ENCODE assay signal across 31 cellular contexts in the genomic region with DNA sequence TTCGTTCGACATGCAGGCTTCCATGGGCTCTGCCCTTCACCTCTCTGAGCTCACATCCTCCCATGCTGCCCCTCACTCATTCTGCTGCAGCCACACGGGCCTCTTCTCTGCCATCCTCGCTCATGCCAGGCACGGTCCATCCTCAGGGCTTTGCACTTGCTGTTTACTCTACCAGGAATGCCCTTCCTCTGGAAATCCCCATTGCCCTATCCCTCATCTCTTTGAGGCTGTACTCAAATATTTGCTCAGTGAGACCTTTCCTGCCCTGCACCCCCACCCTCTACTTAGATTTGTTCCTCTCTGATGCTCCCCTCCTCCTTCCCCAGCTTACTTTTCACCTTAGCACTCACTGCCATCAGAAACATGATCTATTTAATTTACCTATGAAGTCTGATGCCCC.
"Had no signal": no experiment of that assay in that cellular context is flagged by ENCODE, and none has a peak within 500 bp of the region (broad histone marks: within the 10 kb centered on the region; RNA-seq: fewer than 3 reads in every experiment).

No MANE protein-coding gene starts in this region.

- H3K4me1 ChIP-seq: ascending aorta had no signal

- H3K4me3 ChIP-seq: adrenal gland, ascending aorta, cardiac muscle cell had no signal

- H3K27me3 ChIP-seq: adrenal gland, ascending aorta, cardiac muscle cell had no signal

- H3K9me3 ChIP-seq: adrenal gland, ascending aorta had no signal

- DNase-seq: activated B cell treated with CpG ODN at 0.5 μM for 24 hours; activated CD4-positive, alpha-beta memory T cell treated with anti-CD3 and anti-CD28 coated beads for 36 hours; activated CD4-positive, alpha-beta T cell treated with anti-CD3 and anti-CD28 coated beads for 4 hours; activated CD4-positive, alpha-beta T cell treated with anti-CD3 and anti-CD28 coated beads, Interleukin-2, amount 10 ng/mL, durations not matched to agents 24 days and 14 days; activated CD4-positive, alpha-beta T cell treated with anti-CD3 and anti-CD28 coated beads, Interleukin-2, amount 50 U/mL, for 1 hour; activated CD4-positive, alpha-beta T cell treated with anti-CD3 and anti-CD28 coated beads, Interleukin-2, amount 50 U/mL, for 4 hours; activated CD4-positive, CD25-positive, alpha-beta regulatory T cell treated with anti-CD3 and anti-CD28 coated beads, Interleukin-2, amount 50 U/mL, for 72 hours; activated CD8-positive, alpha-beta memory T cell treated with anti-CD3 and anti-CD28 coated beads, Interleukin-2, amount 50 U/mL, for 4 hours; activated CD8-positive, alpha-beta T cell treated with anti-CD3 and anti-CD28 coated beads for 36 hours; activated effector memory CD4-positive, alpha-beta T cell treated with anti-CD3 and anti-CD28 coated beads, Interleukin-2, amount 50 U/mL, for 16 hours; activated gamma-delta T cell treated with Interleukin-2 at 50 U/mL for 16 hours; activated naive CD4-positive, alpha-beta T cell; activated naive CD4-positive, alpha-beta T cell treated with anti-CD3 and anti-CD28 coated beads for 36 hours; activated naive CD4-positive, alpha-beta T cell treated with anti-CD3 and anti-CD28 coated beads, Interleukin-2, amount 50 U/mL, for 16 hours; activated naive CD8-positive, alpha-beta T cell treated with anti-CD3 and anti-CD28 coated beads for 36 hours; activated T-cell treated with anti-CD3 and anti-CD28 coated beads for 4 hours; activated T-cell treated with anti-CD3 and anti-CD28 coated beads, Interleukin-2, amount 50 U/mL, for 1 hour; activated T-cell treated with anti-CD3 and anti-CD28 coated beads, Interleukin-2, amount 50 U/mL, for 4 hours; activated T-cell treated with anti-CD3 and anti-CD28 coated beads, Interleukin-2, amount 50 U/mL, for 72 hours; adrenal gland; amniotic stem cell; caudate nucleus; SW 1271; T-helper 1 cell; T-helper 2 cell; T-helper 9 cell had no signal

- H3K27ac ChIP-seq: ascending aorta, cardiac muscle cell, VCaP had no signal

- ATAC-seq: activated CD8-positive, alpha-beta T cell treated with anti-CD3 and anti-CD28 coated beads for 36 hours; activated naive CD4-positive, alpha-beta T cell treated with anti-CD3 and anti-CD28 coated beads, Interleukin-2, amount 50 U/mL, for 72 hours; activated T-cell treated with anti-CD3 and anti-CD28 coated beads, Interleukin-2, amount 50 U/mL, for 72 hours; activated T-helper 17 cell treated with anti-CD3 and anti-CD28 coated beads, Interleukin-2, amount 50 U/mL, for 72 hours had no signal

- H3K36me3 ChIP-seq: adrenal gland, ascending aorta, cardiac muscle cell had no signal
